In genomic region chrX:17291141-17291900, GRCh38 we compare ENCODE assay signal across 22 cellular contexts.
DNase-seq lines count a peak whose midpoint lies in the region; ATAC-seq, FAIRE-seq and TF ChIP-seq lines count a peak whose summit lies in the region.
"Had no signal": no experiment of that assay in that cellular context is flagged by ENCODE, and none has a peak within 500 bp of the region (broad histone marks: within the 10 kb centered on the region; RNA-seq: fewer than 3 reads in every experiment).

No MANE protein-coding gene starts in this region.

- H3K23ac ChIP-seq in H9 (ENCODE audit: insufficient read length, low read depth, low read length) (no peak overlapping the region), mesenchymal stem cell (ENCODE audit: low read length in 2 of 2) (no peak overlapping the region)

- H3K4me3 ChIP-seq in bronchial epithelial cell (ENCODE audit: low read depth, low read length), result no peak overlapping the region
- no peak overlapping the region for H3K4me3 ChIP-seq in muscle layer of colon (ENCODE audit: low read depth in 1 of 2, low read length in 2 of 2)
- H3K4me3 ChIP-seq in thoracic aorta, result no peak overlapping the region
- no peak overlapping the region for H3K4me3 ChIP-seq in mesenchymal stem cell (ENCODE audit: insufficient read depth in 1 of 2, low read depth in 1 of 2, low read length in 2 of 2)
- no peak overlapping the region for H3K4me3 ChIP-seq in CD8-positive, alpha-beta memory T cell (ENCODE audit: low read length)
- H3K4me3 ChIP-seq: cardiac muscle cell, GM23248, psoas muscle had no signal

- H3K4ac ChIP-seq in H9 (ENCODE audit: low read depth, low read length) (no peak overlapping the region), mesenchymal stem cell (ENCODE audit: low read depth in 1 of 2, low read length in 2 of 2) (no peak overlapping the region)

- no peak overlapping the region for H4K5ac ChIP-seq in H9 (ENCODE audit: insufficient read length, low read depth, low read length)

- H3K27me3 ChIP-seq in H9 (ENCODE audit: insufficient read depth, low read length), result no peaks in the 10 kb centered on the region
- no peaks in the 10 kb centered on the region for H3K27me3 ChIP-seq in bronchial epithelial cell (ENCODE audit: control insufficient read depth, insufficient read depth, low read length)
- H3K27me3 ChIP-seq in muscle layer of colon (ENCODE audit: control insufficient read depth in 1 of 2, insufficient read depth in 2 of 2, low read length in 2 of 2), result no peaks in the 10 kb centered on the region
- no peaks in the 10 kb centered on the region for H3K27me3 ChIP-seq in thoracic aorta (replicated peaks; ENCODE audit: insufficient read depth)
- peaks cover 0 to 4% of the 10 kb centered on the region in 2 experiments for H3K27me3 ChIP-seq in mesenchymal stem cell (ENCODE audit: control insufficient read depth in 1 of 2, insufficient read depth in 1 of 2, low read length in 2 of 2)
- H3K27me3 ChIP-seq in CD8-positive, alpha-beta memory T cell (ENCODE audit: insufficient read depth, low read length, poor library complexity, severe bottlenecking), result no peaks in the 10 kb centered on the region
- H3K27me3 ChIP-seq: cardiac muscle cell had no signal

- H3K27me3 Mint-ChIP-seq in H9 (ENCODE audit: low read depth), result no peaks in the 10 kb centered on the region; the same call in 1 of the 2 replicates
- H3K27me3 Mint-ChIP-seq in CD8-positive, alpha-beta memory T cell, result peaks cover 0 to 3% of the 10 kb centered on the region in 2 donors
- H3K27me3 Mint-ChIP-seq in activated T-cell treated with anti-CD3 and anti-CD28 coated beads, Interleukin-2, amount 50 U/mL, for 72 hours (ENCODE audit: low read depth), result peaks cover 23% of the 10 kb centered on the region

- H2AK5ac ChIP-seq in H9 (ENCODE audit: insufficient read length, low read length), result no peak overlapping the region
- H2AK5ac ChIP-seq in mesenchymal stem cell (ENCODE audit: low read length, severe bottlenecking), result no peak overlapping the region

- H3K9me3 Mint-ChIP-seq in H9, result peaks cover 3 to 8% of the 10 kb centered on the region in 2 experiments; a peak in 4 of 5 replicates
- peaks cover 0 to 5% (median 0%) of the 10 kb centered on the region in 5 donors for H3K9me3 Mint-ChIP-seq in CD8-positive, alpha-beta memory T cell
- H3K9me3 Mint-ChIP-seq in activated T-cell treated with anti-CD3 and anti-CD28 coated beads, Interleukin-2, amount 50 U/mL, for 72 hours, result peaks cover 0 to 6% of the 10 kb centered on the region in 2 donors
- H3K9me3 Mint-ChIP-seq: activated T-helper 2 cell treated with anti-CD3 and anti-CD28 coated beads, Interferon-gamma antibody, Interleukin-2, Interleukin-4, amounts not matched to agents 10 μg/mL and 5 μg/mL and 100 μg/mL, durations not matched to agents 14 hours and 24 hours and 36 hours had no signal

- H3T11ph ChIP-seq in H9 (ENCODE audit: low read length), result no peak overlapping the region

- H3K9ac ChIP-seq in H9 (ENCODE audit: extremely low read depth, insufficient read length, low read length), result no peak overlapping the region
- no peak overlapping the region for H3K9ac ChIP-seq in muscle layer of colon (ENCODE audit: low read length)
- no peak overlapping the region for H3K9ac ChIP-seq in mesenchymal stem cell (ENCODE audit: low read length)
- H3K9ac ChIP-seq: GM23248 had no signal

- FAIRE-seq in bronchial epithelial cell (lab: Jason Lieb, UNC), result no peak
- FAIRE-seq: frontal cortex, GM12891 had no signal

- H3K4me1 ChIP-seq in H9 (ENCODE audit: insufficient read depth, low read length), result peaks cover 5% of the 10 kb centered on the region; the same call in 1 of the 2 replicates
- peaks cover 18% of the 10 kb centered on the region for H3K4me1 ChIP-seq in muscle layer of colon (ENCODE audit: insufficient read depth, low read length)
- H3K4me1 ChIP-seq in thoracic aorta (ENCODE audit: control insufficient read depth in 1 of 2, low read depth in 2 of 2), result peaks cover 6 to 16% of the 10 kb centered on the region in 2 donors
- no peaks in the 10 kb centered on the region for H3K4me1 ChIP-seq in mesenchymal stem cell (ENCODE audit: control insufficient read depth, insufficient read depth, low read depth, low read length)
- H3K4me1 ChIP-seq in CD8-positive, alpha-beta memory T cell (ENCODE audit: insufficient read depth, low read length), result no peaks in the 10 kb centered on the region
- H3K4me1 ChIP-seq: psoas muscle had no signal

- H4K91ac ChIP-seq in H9 (ENCODE audit: insufficient read length, low read depth, low read length) (no peak overlapping the region), mesenchymal stem cell (ENCODE audit: low read length) (no peak overlapping the region)

- no peak overlapping the region for H2BK15ac ChIP-seq in H9 (ENCODE audit: low read depth, low read length)
- H2BK15ac ChIP-seq in mesenchymal stem cell (ENCODE audit: low read depth, poor library complexity, severe bottlenecking), result no peak overlapping the region

- H3K4me2 ChIP-seq in H9 (ENCODE audit: insufficient read depth, insufficient read length, low read length), result no peak overlapping the region
- no peak overlapping the region for H3K4me2 ChIP-seq in mesenchymal stem cell (ENCODE audit: low read length, poor library complexity, severe bottlenecking)

- no peak overlapping the region for H3K56ac ChIP-seq in H9 (ENCODE audit: insufficient read length, low read depth, low read length)

- peaks cover 2 to 5% (median 4%) of the 10 kb centered on the region in 3 experiments; a peak in 4 of 7 replicates for H3K36me3 Mint-ChIP-seq in H9 (ENCODE audit: insufficient read depth in 1 of 3, low read depth in 3 of 3)
- no peaks in the 10 kb centered on the region for H3K36me3 Mint-ChIP-seq in CD8-positive, alpha-beta memory T cell
- H3K36me3 Mint-ChIP-seq in activated T-cell treated with anti-CD3 and anti-CD28 coated beads, Interleukin-2, amount 50 U/mL, for 72 hours (ENCODE audit: insufficient read depth in 2 of 2), result peaks cover 0 to 7% of the 10 kb centered on the region in 2 donors
- H3K36me3 Mint-ChIP-seq: CD14-positive monocyte had no signal

- no peaks in the 10 kb centered on the region for H3K79me2 ChIP-seq in H9 (ENCODE audit: insufficient read depth, low read length)

- no peak overlapping the region for H2BK12ac ChIP-seq in H9 (ENCODE audit: insufficient read length, low read depth, low read length)
- no peak overlapping the region for H2BK12ac ChIP-seq in mesenchymal stem cell (ENCODE audit: low read length in 2 of 2)

- no peaks in the 10 kb centered on the region for H4K20me1 ChIP-seq in H9 (ENCODE audit: control insufficient read depth, insufficient read depth, insufficient read length)

- H2BK120ac ChIP-seq in H9 (ENCODE audit: low read depth, low read length, poor library complexity, severe bottlenecking), result no peak overlapping the region
- H2BK120ac ChIP-seq in mesenchymal stem cell (ENCODE audit: low read depth, low read length), result no peak overlapping the region

- peaks cover 15 to 16% of the 10 kb centered on the region in 2 experiments for H3K4me1 Mint-ChIP-seq in H9
- no peaks in the 10 kb centered on the region for H3K4me1 Mint-ChIP-seq in CD8-positive, alpha-beta memory T cell
- no peaks in the 10 kb centered on the region for H3K4me1 Mint-ChIP-seq in activated T-cell treated with anti-CD3 and anti-CD28 coated beads, Interleukin-2, amount 50 U/mL, for 72 hours (ENCODE audit: low read depth)
- H3K4me1 Mint-ChIP-seq: activated CD4-positive, alpha-beta T cell treated with anti-CD3 and anti-CD28 coated beads for 36 hours; activated naive CD8-positive, alpha-beta T cell treated with anti-CD3 and anti-CD28 coated beads for 36 hours; CD14-positive monocyte had no signal

- H2BK5ac ChIP-seq in H9 (ENCODE audit: insufficient read length, low read length) (no peak overlapping the region), mesenchymal stem cell (ENCODE audit: low read depth, low read length, poor library complexity, severe bottlenecking) (no peak overlapping the region)

- H3K27ac ChIP-seq in H9 (ENCODE audit: insufficient read length, low read depth, low read length) (no peak overlapping the region), muscle layer of colon (ENCODE audit: low read depth, low read length) (peak overlapping the region; percentile 41), thoracic aorta (peak overlapping the region; percentile 56 to 78), mesenchymal stem cell (ENCODE audit: low read length, poor library complexity, severe bottlenecking) (no peak overlapping the region)
- no peak overlapping the region for H3K27ac ChIP-seq in CD8-positive, alpha-beta memory T cell (ENCODE audit: low read depth, low read length)
- H3K27ac ChIP-seq: cardiac muscle cell, GM23248, psoas muscle had no signal

- CTCF ChIA-PET in CD8-positive, alpha-beta memory T cell (lab: Charles Lee), result no interaction called here

- H3K14ac ChIP-seq in H9 (ENCODE audit: insufficient read depth, low read length), result no peak overlapping the region
- H3K14ac ChIP-seq in mesenchymal stem cell (ENCODE audit: low read length in 2 of 2), result no peak overlapping the region

- DNase-seq in H9 (no peak), bronchial epithelial cell (ENCODE audit: low read depth) (peak; percentile 6), thoracic aorta (ENCODE audit: low spot score) (no peak), mesenchymal stem cell (no peak), hepatic stellate cell (ENCODE audit: low spot score) (no peak)
- DNase-seq in CD8-positive, alpha-beta memory T cell, result no peak
- DNase-seq in activated T-cell treated with anti-CD3 and anti-CD28 coated beads, Interleukin-2, amount 50 U/mL, for 72 hours, result no peak
- DNase-seq: activated CD4-positive, alpha-beta T cell treated with anti-CD3 and anti-CD28 coated beads for 36 hours; activated naive CD8-positive, alpha-beta T cell treated with anti-CD3 and anti-CD28 coated beads for 36 hours; GM23248; kidney glomerular epithelial cell; NCI-H146; NCI-H526; nephron progenitor cell; psoas muscle; SW 1271 had no signal

- H3K23me2 ChIP-seq in H9 (ENCODE audit: insufficient read length, low read depth, low read length, poor library complexity, severe bottlenecking), result no peaks in the 10 kb centered on the region

- H2AFZ ChIP-seq in H9 (ENCODE audit: low read length), result no peak overlapping the region
- no peak overlapping the region for H2AFZ ChIP-seq in mesenchymal stem cell (ENCODE audit: low read depth, low read length)
- H2AFZ ChIP-seq: GM23248 had no signal

- ATAC-seq in thoracic aorta (ENCODE audit: insufficient number of reproducible peaks, low FRiP score, low read depth), result no peak
- no peak for ATAC-seq in activated T-cell treated with anti-CD3 and anti-CD28 coated beads, Interleukin-2, amount 50 U/mL, for 72 hours (replicated peaks in 1 of 2)
- ATAC-seq: activated CD4-positive, alpha-beta T cell treated with anti-CD3 and anti-CD28 coated beads for 36 hours; psoas muscle had no signal

- no peak overlapping the region for H4K8ac ChIP-seq in H9 (replicated peaks; ENCODE audit: insufficient read length, low read depth, low read length)
- no peak overlapping the region for H4K8ac ChIP-seq in mesenchymal stem cell (ENCODE audit: low read length)

- peak overlapping the region in 2 of 3 experiments; percentile 5 to 23; a peak in 4 of 7 replicates for H3K27ac Mint-ChIP-seq in H9
- no peak overlapping the region for H3K27ac Mint-ChIP-seq in CD8-positive, alpha-beta memory T cell
- H3K27ac Mint-ChIP-seq in activated T-cell treated with anti-CD3 and anti-CD28 coated beads, Interleukin-2, amount 50 U/mL, for 72 hours, result no peak overlapping the region
- H3K27ac Mint-ChIP-seq: activated CD4-positive, alpha-beta T cell treated with anti-CD3 and anti-CD28 coated beads for 36 hours; activated naive CD8-positive, alpha-beta T cell treated with anti-CD3 and anti-CD28 coated beads for 36 hours; activated T-helper 2 cell treated with anti-CD3 and anti-CD28 coated beads, Interferon-gamma antibody, Interleukin-2, Interleukin-4, amounts not matched to agents 10 μg/mL and 5 μg/mL and 100 μg/mL, durations not matched to agents 14 hours and 24 hours and 36 hours; CD14-positive monocyte; nephron progenitor cell had no signal

- H3K36me3 ChIP-seq in bronchial epithelial cell (ENCODE audit: control insufficient read depth, insufficient read depth, low read length) (no peaks in the 10 kb centered on the region), muscle layer of colon (ENCODE audit: insufficient read depth, low read length) (no peaks in the 10 kb centered on the region), thoracic aorta (no peaks in the 10 kb centered on the region), mesenchymal stem cell (ENCODE audit: control insufficient read depth in 1 of 2, insufficient read depth in 2 of 2, low read depth in 1 of 2, low read length in 2 of 2) (no peaks in the 10 kb centered on the region)
- no peaks in the 10 kb centered on the region for H3K36me3 ChIP-seq in CD8-positive, alpha-beta memory T cell (ENCODE audit: insufficient read depth, low read length)
- H3K36me3 ChIP-seq: cardiac muscle cell had no signal

- TF ChIP-seq CTCF in H9 (conservative IDR thresholded peaks at IDR 0.05), result no peak
- TF ChIP-seq CTCF in bronchial epithelial cell (IDR thresholded peaks at IDR 0.05; ENCODE audit: insufficient read depth, low read length, severe bottlenecking), result no peak
- TF ChIP-seq CTCF in thoracic aorta (IDR thresholded peaks at IDR 0.05), result no peak

- H3K9me3 ChIP-seq in H9 (ENCODE audit: control insufficient read depth, low read depth, low read length), result peaks cover 5% of the 10 kb centered on the region
- no peaks in the 10 kb centered on the region for H3K9me3 ChIP-seq in muscle layer of colon (ENCODE audit: low read length)
- no peaks in the 10 kb centered on the region for H3K9me3 ChIP-seq in thoracic aorta
- no peaks in the 10 kb centered on the region for H3K9me3 ChIP-seq in mesenchymal stem cell (ENCODE audit: control insufficient read depth, low read length)
- H3K9me3 ChIP-seq in CD8-positive, alpha-beta memory T cell (ENCODE audit: low read length), result no peaks in the 10 kb centered on the region
- H3K9me3 ChIP-seq: psoas muscle had no signal

- H2BK20ac ChIP-seq in H9 (ENCODE audit: low read depth, low read length, poor library complexity, severe bottlenecking), result no peak overlapping the region

- no peaks in the 10 kb centered on the region for H3K79me1 ChIP-seq in H9 (ENCODE audit: insufficient read depth, low read depth, low read length, poor library complexity, severe bottlenecking)
- H3K79me1 ChIP-seq in mesenchymal stem cell (replicated peaks; ENCODE audit: low read length, poor library complexity, severe bottlenecking), result no peaks in the 10 kb centered on the region

- POLR2A ChIA-PET in CD8-positive, alpha-beta memory T cell (lab: Charles Lee), result no interaction called here

- H3K18ac ChIP-seq in H9 (ENCODE audit: insufficient read length, low read depth, low read length), result no peak overlapping the region
- no peak overlapping the region for H3K18ac ChIP-seq in mesenchymal stem cell (ENCODE audit: low read depth in 1 of 2, low read length in 2 of 2)

- no peak overlapping the region for H3K4me3 Mint-ChIP-seq in H9
- H3K4me3 Mint-ChIP-seq in CD8-positive, alpha-beta memory T cell, result no peak overlapping the region
- no peak overlapping the region for H3K4me3 Mint-ChIP-seq in activated T-cell treated with anti-CD3 and anti-CD28 coated beads, Interleukin-2, amount 50 U/mL, for 72 hours
- H3K4me3 Mint-ChIP-seq: activated CD4-positive, alpha-beta T cell treated with anti-CD3 and anti-CD28 coated beads for 36 hours; activated naive CD8-positive, alpha-beta T cell treated with anti-CD3 and anti-CD28 coated beads for 36 hours; CD14-positive monocyte; nephron progenitor cell had no signal

- no CpG with 5 or more reads among the region's 2 CpGs for WGBS in H9 (ENCODE audit: extremely low coverage, insufficient read length, low lambda C conversion rate)
- 100% methylated on average over 1 of the region's 2 CpGs for WGBS in mesenchymal stem cell

Comparison
In these comparisons a context has a peak if more than half of its experiments do, and no peak if none do; other contexts are left out.
1. H3K27ac ChIP-seq: peak in muscle layer of colon (single experiment) and thoracic aorta (2 of 2); none in H9 (single experiment), mesenchymal stem cell (single experiment) and CD8-positive, alpha-beta memory T cell (single experiment).
2. H3K27ac Mint-ChIP-seq: peak in H9 (2 of 3); none in CD8-positive, alpha-beta memory T cell (0 of 8) and activated T-cell treated with anti-CD3 and anti-CD28 coated beads, Interleukin-2, amount 50 U/mL, for 72 hours (single experiment).